ENCODE assay signal across 13 cellular contexts in genomic region chr19:46080561-46080960, GRCh38. TPM values are rescaled to one million over a fixed set of nuclear protein-coding genes. Genes with fewer than 3 reads are reported as not detected.
DNase-seq lines count a peak whose midpoint lies in the region; ATAC-seq, FAIRE-seq and TF ChIP-seq lines count a peak whose summit lies in the region.
"Had no signal": no experiment of that assay in that cellular context is flagged by ENCODE, and none has a peak within 500 bp of the region (broad histone marks: within the 10 kb centered on the region; RNA-seq: fewer than 3 reads in every experiment).

No MANE protein-coding gene starts in this region.

- peak; percentile 76 for FAIRE-seq in bronchial epithelial cell (lab: Jason Lieb, UNC)
- FAIRE-seq: GM18507 had no signal

- TF ChIP-seq CTCF in Calu3 (IDR thresholded peaks at IDR 0.05; ENCODE audit: unreplicated experiment) (no peak), bronchial epithelial cell (IDR thresholded peaks at IDR 0.05; ENCODE audit: insufficient read depth, low read length, severe bottlenecking) (no peak)

- DNase-seq in Calu3, result peak; percentile 28
- DNase-seq in NCI-H2196 (lab: John Stamatoyannopoulos, UW; ENCODE audit: unreplicated experiment), result peak; percentile 76
- no peak for DNase-seq in bronchial epithelial cell (ENCODE audit: low read depth)
- DNase-seq in myocyte (ENCODE audit: low read depth), result peak; percentile 94
- DNase-seq in stimulated activated CD4-positive, alpha-beta T cell treated with anti-CD3 and anti-CD28 coated beads, Interleukin-4, amount 100 ng/mL, for 24 hours, result no peak
- DNase-seq in activated T-cell treated with anti-CD3 and anti-CD28 coated beads, Interleukin-2, amount 50 U/mL, for 24 hours, result no peak
- DNase-seq in activated naive CD4-positive, alpha-beta T cell treated with anti-CD3 and anti-CD28 coated beads for 36 hours, result no peak
- DNase-seq: NCI-H526 treated with DMSO at 0.1 percent for 48 hours, T-helper 9 cell had no signal

- peaks cover 34% of the 10 kb centered on the region for H3K27me3 ChIP-seq in bronchial epithelial cell (ENCODE audit: control insufficient read depth, insufficient read depth, low read length)

- H3K36me3 Mint-ChIP-seq in Calu3 (ENCODE audit: insufficient read depth, unreplicated experiment), result no peaks in the 10 kb centered on the region
- no peaks in the 10 kb centered on the region for H3K36me3 Mint-ChIP-seq in activated T-cell treated with anti-CD3 and anti-CD28 coated beads, Interleukin-2, amount 50 U/mL, for 24 hours (ENCODE audit: low read depth)
- peaks cover 2% of the 10 kb centered on the region for H3K36me3 Mint-ChIP-seq in activated naive CD4-positive, alpha-beta T cell treated with anti-CD3 and anti-CD28 coated beads for 36 hours (ENCODE audit: low read depth)

- ATAC-seq in HG03342 (IDR thresholded peaks at IDR 0.05; ENCODE audit: unreplicated experiment), result no peak
- ATAC-seq: gastroesophageal sphincter, sciatic nerve had no signal

- H3K4me3 ChIP-seq in bronchial epithelial cell (ENCODE audit: low read depth, low read length), result no peak overlapping the region
- H3K4me3 ChIP-seq: gastroesophageal sphincter had no signal

- H3K36me3 ChIP-seq in bronchial epithelial cell (ENCODE audit: control insufficient read depth, insufficient read depth, low read length), result no peaks in the 10 kb centered on the region
- H3K36me3 ChIP-seq: gastroesophageal sphincter had no signal

- intact Hi-C loops in Calu3 (cut with micrococcal nuclease; ENCODE audit: unreplicated experiment), result no loop called here
- intact Hi-C loops in activated naive CD4-positive, alpha-beta T cell treated with anti-CD3 and anti-CD28 coated beads for 36 hours (cut with micrococcal nuclease), result no loop called here

- H3K27me3 Mint-ChIP-seq in Calu3 (ENCODE audit: unreplicated experiment), result peaks cover 100% of the 10 kb centered on the region
- peaks cover 92% of the 10 kb centered on the region for H3K27me3 Mint-ChIP-seq in activated T-cell treated with anti-CD3 and anti-CD28 coated beads, Interleukin-2, amount 50 U/mL, for 24 hours
- H3K27me3 Mint-ChIP-seq in activated naive CD4-positive, alpha-beta T cell treated with anti-CD3 and anti-CD28 coated beads for 36 hours (ENCODE audit: low read depth), result peaks cover 69% of the 10 kb centered on the region

- no TSS peak for BruUV-seq in Calu3 (replicated peaks; lab: Mats Ljungman, UMichigan)

- H3K27ac Mint-ChIP-seq in Calu3 (ENCODE audit: unreplicated experiment), result no peak overlapping the region
- no peak overlapping the region for H3K27ac Mint-ChIP-seq in activated T-cell treated with anti-CD3 and anti-CD28 coated beads, Interleukin-2, amount 50 U/mL, for 24 hours
- no peak overlapping the region for H3K27ac Mint-ChIP-seq in activated naive CD4-positive, alpha-beta T cell treated with anti-CD3 and anti-CD28 coated beads for 36 hours

- CTCF ChIA-PET in Calu3 (lab: Charles Lee), result interaction anchor here (2.3 to 2.7 kb wide), 2 partner anchors 183 to 185 kb away, joined by 16 to 54 read pairs; no protein-coding TSS in a partner anchor
- CTCF ChIA-PET in activated naive CD4-positive, alpha-beta T cell treated with anti-CD3 and anti-CD28 coated beads for 36 hours (lab: Charles Lee), result interaction anchor here (0.6 to 3.5 kb wide), 4 partner anchors 105 to 364 kb away, joined by 3 to 20 read pairs (median 12); no protein-coding TSS in a partner anchor

- H3K9me3 Mint-ChIP-seq in Calu3 (ENCODE audit: low read depth, unreplicated experiment), result no peaks in the 10 kb centered on the region
- H3K9me3 Mint-ChIP-seq in activated T-cell treated with anti-CD3 and anti-CD28 coated beads, Interleukin-2, amount 50 U/mL, for 24 hours, result peaks cover 10% of the 10 kb centered on the region
- peaks cover 12% of the 10 kb centered on the region for H3K9me3 Mint-ChIP-seq in activated naive CD4-positive, alpha-beta T cell treated with anti-CD3 and anti-CD28 coated beads for 36 hours

- peaks cover 14% of the 10 kb centered on the region for H3K4me1 Mint-ChIP-seq in Calu3 (ENCODE audit: low read depth, unreplicated experiment)
- peaks cover 12% of the 10 kb centered on the region for H3K4me1 Mint-ChIP-seq in activated T-cell treated with anti-CD3 and anti-CD28 coated beads, Interleukin-2, amount 50 U/mL, for 24 hours (ENCODE audit: low read depth)
- peaks cover 12% of the 10 kb centered on the region for H3K4me1 Mint-ChIP-seq in activated naive CD4-positive, alpha-beta T cell treated with anti-CD3 and anti-CD28 coated beads for 36 hours (ENCODE audit: low read depth)

- no peak overlapping the region for H3K4me3 Mint-ChIP-seq in Calu3 (ENCODE audit: low read depth, unreplicated experiment)
- no peak overlapping the region for H3K4me3 Mint-ChIP-seq in activated T-cell treated with anti-CD3 and anti-CD28 coated beads, Interleukin-2, amount 50 U/mL, for 24 hours
- H3K4me3 Mint-ChIP-seq in activated naive CD4-positive, alpha-beta T cell treated with anti-CD3 and anti-CD28 coated beads for 36 hours, result no peak overlapping the region

RNA-seq across cellular contexts. Expression of gene IGFL4, which starts 39.8 kb away (rescaled TPM):
- total RNA-seq in Calu3 (2022), result not detected in 2 replicates
- not detected in 2 replicates for total RNA-seq in bronchial epithelial cell
- total RNA-seq in myocyte, result 0.10 and 0.91 TPM in 2 replicates
- 0.67 TPM for polyA plus RNA-seq in myocyte (2012)
- not detected for total RNA-seq in activated naive CD4-positive, alpha-beta T cell treated with anti-CD3 and anti-CD28 coated beads for 36 hours
- total RNA-seq: gastroesophageal sphincter had no signal

RNA-seq across cellular contexts. Expression of gene IGFL3, which starts 43.9 kb away (rescaled TPM):
- total RNA-seq in Calu3 (2022), result not detected in 2 replicates
- not detected in 2 replicates for total RNA-seq in bronchial epithelial cell
- total RNA-seq in myocyte, result not detected in 2 replicates
- polyA plus RNA-seq in myocyte (2012), result 0.21 TPM
- total RNA-seq in activated naive CD4-positive, alpha-beta T cell treated with anti-CD3 and anti-CD28 coated beads for 36 hours, result not detected
- total RNA-seq: gastroesophageal sphincter, sciatic nerve had no signal

RNA-seq across cellular contexts. Expression of gene PGLYRP1, which starts 57.7 kb away (rescaled TPM):
- total RNA-seq in Calu3 (2022), result not detected in 2 replicates
- total RNA-seq in bronchial epithelial cell, result not detected in 2 replicates
- not detected in 2 replicates for total RNA-seq in myocyte
- polyA plus RNA-seq in myocyte (2012), result 0.30 TPM
- total RNA-seq in activated naive CD4-positive, alpha-beta T cell treated with anti-CD3 and anti-CD28 coated beads for 36 hours, result not detected
- total RNA-seq: gastroesophageal sphincter had no signal

Comparison
In these comparisons a context has a peak if more than half of its experiments do, and no peak if none do; other contexts are left out.
1. DNase-seq: peak in Calu3 (single experiment), NCI-H2196 (single experiment) and myocyte (single experiment); none in bronchial epithelial cell (single experiment), stimulated activated CD4-positive, alpha-beta T cell treated with anti-CD3 and anti-CD28 coated beads, Interleukin-4, amount 100 ng/mL, for 24 hours (single experiment), activated T-cell treated with anti-CD3 and anti-CD28 coated beads, Interleukin-2, amount 50 U/mL, for 24 hours (single experiment) and activated naive CD4-positive, alpha-beta T cell treated with anti-CD3 and anti-CD28 coated beads for 36 hours (single experiment).